In the genomic region with DNA sequence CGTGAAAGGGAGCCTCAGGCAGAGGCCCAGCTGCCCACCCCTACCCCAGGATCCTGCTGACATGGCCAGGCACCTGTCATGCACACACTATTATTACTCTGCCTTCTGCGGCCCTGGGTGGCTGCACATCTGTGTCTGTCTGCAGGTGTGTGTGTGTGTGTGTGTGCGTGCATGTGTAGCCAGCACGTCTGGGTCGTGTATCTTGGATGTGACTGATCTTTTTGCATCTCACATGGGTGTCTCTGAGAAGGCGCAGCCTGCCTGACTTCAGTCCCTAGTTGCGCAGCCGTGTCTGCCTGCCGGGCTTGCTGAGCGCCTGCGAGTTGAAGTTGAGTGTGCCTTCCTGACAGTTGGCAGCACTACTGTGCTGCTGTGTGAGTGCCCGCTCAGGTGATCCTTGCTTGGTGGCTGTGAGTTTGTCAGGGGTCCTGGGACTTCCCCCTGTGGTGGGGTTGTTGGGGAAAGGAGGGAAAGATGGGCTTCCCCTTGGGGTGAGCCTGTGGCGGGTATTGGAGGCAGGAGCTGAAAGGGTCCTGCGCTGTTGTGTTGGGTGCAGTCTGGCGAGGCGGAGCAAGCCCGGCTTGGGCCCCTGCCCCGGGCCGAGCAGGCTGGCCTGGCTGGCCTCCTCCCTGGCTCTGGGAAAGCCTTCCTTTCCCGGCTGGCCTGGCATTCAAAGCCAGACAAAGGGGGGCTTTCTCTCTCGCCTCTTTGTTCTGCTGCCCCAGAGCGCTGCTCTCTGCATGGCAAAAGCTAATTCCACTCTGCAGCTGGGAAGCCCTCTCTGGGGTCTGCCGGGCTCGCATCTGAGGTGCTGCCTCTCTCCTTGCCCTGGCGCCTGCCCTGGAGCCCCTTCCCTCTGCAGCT, we compare ENCODE assay signal across 8 cellular contexts. TPM values are rescaled to one million over a fixed set of nuclear protein-coding genes. Genes with fewer than 3 reads are reported as not detected.
DNase-seq lines count a peak whose midpoint lies in the region; ATAC-seq and TF ChIP-seq lines count a peak whose summit lies in the region.

No MANE protein-coding gene starts in this region.

- H3K27me3 Mint-ChIP-seq in activated naive CD8-positive, alpha-beta T cell treated with anti-CD3 and anti-CD28 coated beads for 36 hours, result no peaks in the 10 kb centered on the region

- H3K4me3 Mint-ChIP-seq in activated naive CD8-positive, alpha-beta T cell treated with anti-CD3 and anti-CD28 coated beads for 36 hours, result peak overlapping the region; percentile 92

- DNase-seq in activated naive CD8-positive, alpha-beta T cell treated with anti-CD3 and anti-CD28 coated beads for 36 hours, result peak; percentile 56
- peak in 46 of 51 donors; percentile 31 to 88 (median 65) for DNase-seq in hypothalamus (lab: John Stamatoyannopoulos, UW)
- no peak for DNase-seq in EL
- DNase-seq in NCI-H524 treated with DMSO at 0.1 percent for 48 hours (lab: John Stamatoyannopoulos, UW), result no peak
- DNase-seq in NCI-H774 (lab: John Stamatoyannopoulos, UW), result no peak

- H3K36me3 ChIP-seq in HEK293 (ENCODE audit: control insufficient read depth in 2 of 2, insufficient read depth in 1 of 2, low read length in 2 of 2), result peaks cover 5 to 43% of the 10 kb centered on the region in 2 experiments; a peak in 2 of 3 replicates

- H3K36me3 Mint-ChIP-seq in activated naive CD8-positive, alpha-beta T cell treated with anti-CD3 and anti-CD28 coated beads for 36 hours, result peaks cover 37% of the 10 kb centered on the region

- ATAC-seq in HG03460 (IDR thresholded peaks at IDR 0.05; ENCODE audit: unreplicated experiment), result no peak

- no peak for TF ChIP-seq CTCF in HEK293 (tag by site-specific recombination; IDR thresholded peaks at IDR 0.05)

- CTCF ChIA-PET in HEK293 (lab: Yijun Ruan, JAX), result interaction anchor here (1.2 kb wide), 1 partner anchor 30 kb away, joined by 5 read pairs; no protein-coding TSS in a partner anchor

- POLR2A ChIA-PET in HEK293 (lab: Yijun Ruan, JAX), result interaction anchor here (0.6 to 1.2 kb wide), 3 partner anchors 20 to 119 kb away, joined by 3 read pairs; no protein-coding TSS in a partner anchor

- no peaks in the 10 kb centered on the region for H3K9me3 Mint-ChIP-seq in activated naive CD8-positive, alpha-beta T cell treated with anti-CD3 and anti-CD28 coated beads for 36 hours

- H3K4me1 ChIP-seq in HEK293 (ENCODE audit: control insufficient read depth, insufficient read depth, low read length), result peaks cover 15% of the 10 kb centered on the region

- peak overlapping the region; percentile 69 for H3K27ac Mint-ChIP-seq in activated naive CD8-positive, alpha-beta T cell treated with anti-CD3 and anti-CD28 coated beads for 36 hours

- H3K27ac ChIP-seq in HEK293 (ENCODE audit: extremely low read depth, low read depth, low read length), result peak overlapping the region; percentile 24
- peak overlapping the region in 17 of 21 experiments; percentile 18 to 100 (median 67) for H3K27ac ChIP-seq in skin epidermis

- H3K4me3 ChIP-seq in HEK293 (ENCODE audit: low read depth, low read length) (no peak overlapping the region), skin epidermis (peak overlapping the region in 4 of 7 experiments; percentile 3 to 95 (median 41))

- H3K9me3 ChIP-seq in HEK293 (ENCODE audit: control insufficient read depth, insufficient read depth, low read depth, low read length), result no peaks in the 10 kb centered on the region

- peaks cover 75% of the 10 kb centered on the region for H3K4me1 Mint-ChIP-seq in activated naive CD8-positive, alpha-beta T cell treated with anti-CD3 and anti-CD28 coated beads for 36 hours

TF ChIP-seq in HEK293, 187 proteins besides CTCF, POLR2A, EP300 and RAD21:
- peak; percentile 65 for TF ChIP-seq ZNF600 (tag by site-specific recombination; IDR thresholded peaks at IDR 0.05)
- no peak for TF ChIP-seq ZNF768 (tag by site-specific recombination; IDR thresholded peaks at IDR 0.05)
- TF ChIP-seq REPIN1 (tag by site-specific recombination; IDR thresholded peaks at IDR 0.05; ENCODE audit: low read depth), result no peak
- no peak for TF ChIP-seq ZFP37 (tag by site-specific recombination; IDR thresholded peaks at IDR 0.05)
- no peak for TF ChIP-seq ZNF785 (tag by site-specific recombination; IDR thresholded peaks at IDR 0.05)
- no peak for TF ChIP-seq YY1 (tag by site-specific recombination; IDR thresholded peaks at IDR 0.05)
- no peak for TF ChIP-seq ZNF792 (tag by site-specific recombination; IDR thresholded peaks at IDR 0.05)
- TF ChIP-seq WT1 (tag by site-specific recombination; IDR thresholded peaks at IDR 0.05), result no peak
- peak; percentile 63; the same call in 1 of the 2 replicates for TF ChIP-seq ZNF2 (tag by site-specific recombination; IDR thresholded peaks at IDR 0.05)
- no peak for TF ChIP-seq ZBTB6 (tag by site-specific recombination; IDR thresholded peaks at IDR 0.05)
TF ChIP-seq in HEK293: peak in this region for 2.

RNA-seq across cellular contexts. Expression of gene TRIM8, which starts 4.8 kb away (rescaled TPM):
- 10 to 100 TPM; 40.4 to 41.8 TPM for total RNA-seq in activated naive CD8-positive, alpha-beta T cell treated with anti-CD3 and anti-CD28 coated beads for 36 hours

Comparison
In these comparisons a context has a peak if more than half of its experiments do, and no peak if none do; other contexts are left out.
1. DNase-seq: peak in activated naive CD8-positive, alpha-beta T cell treated with anti-CD3 and anti-CD28 coated beads for 36 hours (single experiment) and hypothalamus (46 of 51); none in EL (single experiment), NCI-H524 treated with DMSO at 0.1 percent for 48 hours (single experiment) and NCI-H774 (single experiment).